ENCODE assay signal across 1 cellular context in genomic region chr2:231462729-231463465, GRCh38.
TF ChIP-seq lines count a peak whose summit lies in the region.

No MANE protein-coding gene starts in this region.

TF ChIP-seq in K562, 482 proteins besides CTCF, POLR2A, EP300 and RAD21 (continued from another document):
- TF ChIP-seq MBD1 (CRISPR knock-in tag; IDR thresholded peaks at IDR 0.05) = no peak
